Comparison of ENCODE assay signal across 8 cellular contexts in genomic region chr7:43584200-43584586, GRCh38. TPM values are rescaled to one million over a fixed set of nuclear protein-coding genes. Genes with fewer than 3 reads are reported as not detected.
DNase-seq lines count a peak whose midpoint lies in the region; ATAC-seq and TF ChIP-seq lines count a peak whose summit lies in the region.

No MANE protein-coding gene starts in this region.

- H3K4me3 ChIP-seq in GM06990 (replicated peaks; ENCODE audit: low read depth, low read length) = peak overlapping the region; percentile 96

- no peaks in the 10 kb centered on the region for H3K9me3 Mint-ChIP-seq in activated naive CD4-positive, alpha-beta T cell treated with anti-CD3 and anti-CD28 coated beads for 36 hours
- peaks cover under 1% of the 10 kb centered on the region for H3K9me3 Mint-ChIP-seq in progenitor cell of endocrine pancreas (ENCODE audit: low read depth)

- no peak for ATAC-seq in HG02588 (IDR thresholded peaks at IDR 0.05; ENCODE audit: unreplicated experiment)
- ATAC-seq in HG03521 (IDR thresholded peaks at IDR 0.05; ENCODE audit: unreplicated experiment) = no peak

- CTCF ChIA-PET in activated naive CD4-positive, alpha-beta T cell treated with anti-CD3 and anti-CD28 coated beads for 36 hours (lab: Charles Lee) = interaction anchor here (1.7 to 10.2 kb wide), 9 partner anchors 36 to 253 kb away, joined by 3 to 388 read pairs (median 44); no protein-coding TSS in a partner anchor

- peak overlapping the region; percentile 86 for H3K4me3 Mint-ChIP-seq in activated naive CD4-positive, alpha-beta T cell treated with anti-CD3 and anti-CD28 coated beads for 36 hours
- H3K4me3 Mint-ChIP-seq in progenitor cell of endocrine pancreas (ENCODE audit: low read depth) = peak overlapping the region; percentile 81

- no peaks in the 10 kb centered on the region for H3K27me3 ChIP-seq in GM06990 (replicated peaks; ENCODE audit: control insufficient read depth, insufficient read depth, low read length)

- H3K36me3 ChIP-seq in GM06990 (ENCODE audit: control insufficient read depth, insufficient read depth, low read length) = no peaks in the 10 kb centered on the region; the same call in 1 of the 2 replicates

- intact Hi-C loops in activated naive CD4-positive, alpha-beta T cell treated with anti-CD3 and anti-CD28 coated beads for 36 hours (cut with micrococcal nuclease) = loop anchor here (1.0 to 10.0 kb wide), 3 partner anchors 10 to 279 kb away; no protein-coding TSS in a partner anchor

- peak overlapping the region; percentile 93 for H3K27ac Mint-ChIP-seq in activated naive CD4-positive, alpha-beta T cell treated with anti-CD3 and anti-CD28 coated beads for 36 hours
- peak overlapping the region; percentile 95 for H3K27ac Mint-ChIP-seq in progenitor cell of endocrine pancreas

- H3K27me3 Mint-ChIP-seq in activated naive CD4-positive, alpha-beta T cell treated with anti-CD3 and anti-CD28 coated beads for 36 hours (ENCODE audit: low read depth) = peaks cover 7% of the 10 kb centered on the region
- H3K27me3 Mint-ChIP-seq in progenitor cell of endocrine pancreas = no peaks in the 10 kb centered on the region

- no peak for TF ChIP-seq CTCF in GM06990 (IDR thresholded peaks at IDR 0.05; ENCODE audit: insufficient read depth, low read length, poor library complexity, severe bottlenecking)
- no peak for TF ChIP-seq CTCF in progenitor cell of endocrine pancreas (IDR thresholded peaks at IDR 0.05; ENCODE audit: unreplicated experiment)

- H3K36me3 Mint-ChIP-seq in activated naive CD4-positive, alpha-beta T cell treated with anti-CD3 and anti-CD28 coated beads for 36 hours (ENCODE audit: low read depth) = peaks cover 2% of the 10 kb centered on the region
- H3K36me3 Mint-ChIP-seq in progenitor cell of endocrine pancreas (ENCODE audit: insufficient read depth) = no peaks in the 10 kb centered on the region

- DNase-seq in GM06990 (ENCODE audit: extremely low read depth, insufficient read length) (no peak), NCI-H69 (lab: John Stamatoyannopoulos, UW) (peak; percentile 35), glomerular visceral epithelial cell (ENCODE audit: extremely low spot score) (peak; percentile 62), progenitor cell of endocrine pancreas (ENCODE audit: low spot score, unreplicated experiment) (no peak), NCI-H2171 treated with DMSO at 0.1 percent for 48 hours (lab: John Stamatoyannopoulos, UW) (no peak)
- peak; percentile 69 for DNase-seq in activated naive CD4-positive, alpha-beta T cell treated with anti-CD3 and anti-CD28 coated beads for 36 hours

- peaks cover 28% of the 10 kb centered on the region for H3K4me1 Mint-ChIP-seq in activated naive CD4-positive, alpha-beta T cell treated with anti-CD3 and anti-CD28 coated beads for 36 hours (ENCODE audit: low read depth)
- H3K4me1 Mint-ChIP-seq in progenitor cell of endocrine pancreas (ENCODE audit: low read depth) = peaks cover 41% of the 10 kb centered on the region

RNA-seq across cellular contexts. Expression of gene STK17A, which starts 1.3 kb away (rescaled TPM):
- 10 to 100 TPM; 48.9 to 52.8 TPM for total RNA-seq in activated naive CD4-positive, alpha-beta T cell treated with anti-CD3 and anti-CD28 coated beads for 36 hours
- 23.0 and 23.9 TPM in 2 replicates for total RNA-seq in progenitor cell of endocrine pancreas

Comparison
In these comparisons a context has a peak if more than half of its experiments do, and no peak if none do; other contexts are left out.
1. DNase-seq: peak in NCI-H69 (single experiment), activated naive CD4-positive, alpha-beta T cell treated with anti-CD3 and anti-CD28 coated beads for 36 hours (single experiment) and glomerular visceral epithelial cell (single experiment); none in GM06990 (single experiment), progenitor cell of endocrine pancreas (single experiment) and NCI-H2171 treated with DMSO at 0.1 percent for 48 hours (single experiment).